ENCODE assay signal across 20 cellular contexts in the genomic region with DNA sequence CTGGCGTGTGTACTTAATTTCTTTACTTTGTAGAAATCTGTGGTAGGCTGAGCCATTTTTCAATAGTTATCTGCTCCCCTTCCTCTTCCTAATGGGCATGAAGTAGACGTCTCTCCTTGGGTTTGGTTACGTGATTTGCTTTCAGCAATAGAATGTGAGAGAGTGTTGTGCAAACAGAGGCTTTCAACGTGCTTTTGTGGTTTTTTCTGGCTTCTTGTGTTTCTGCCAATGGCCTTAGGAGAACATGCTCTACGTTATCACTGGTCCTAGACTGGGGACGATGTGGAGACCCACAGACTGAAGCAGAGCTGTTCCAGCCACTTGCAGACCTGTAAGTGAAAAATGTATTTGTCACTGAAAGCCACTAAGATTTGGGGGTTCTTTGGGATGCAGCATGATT.
"Had no signal": no experiment of that assay in that cellular context is flagged by ENCODE, and none has a peak within 500 bp of the region (broad histone marks: within the 10 kb centered on the region; RNA-seq: fewer than 3 reads in every experiment).

No MANE protein-coding gene starts in this region.

- H3K9me3 Mint-ChIP-seq: activated CD4-positive, alpha-beta memory T cell treated with anti-CD3 and anti-CD28 coated beads for 36 hours; activated T-helper 1 cell treated with anti-CD3 and anti-CD28 coated beads, Interleukin-12 subunit alpha, Interleukin-12 subunit beta, Interleukin-2, Interleukin-4 antibody, amounts not matched to agents 30 ng/mL and 10 ng/mL and 1 ng/mL, durations not matched to agents 14 hours and 24 hours and 36 hours; stimulated activated effector memory CD8-positive, alpha-beta T cell treated with anti-CD3 and anti-CD28 coated beads, Interleukin-12 subunit alpha, Interleukin-12 subunit beta, amount 100 ng/mL, for 72 hours; type B pancreatic cell had no signal

- H3K27ac ChIP-seq: heart right ventricle, neutrophil, pancreas, right lobe of liver, testis had no signal

- H3K4me3 Mint-ChIP-seq: activated B cell treated with CpG ODN at 0.5 μM for 24 hours; activated CD4-positive, alpha-beta memory T cell treated with anti-CD3 and anti-CD28 coated beads for 36 hours; activated T-helper 1 cell treated with anti-CD3 and anti-CD28 coated beads, Interleukin-12 subunit alpha, Interleukin-12 subunit beta, Interleukin-2, Interleukin-4 antibody, amounts not matched to agents 30 ng/mL and 10 ng/mL and 1 ng/mL, durations not matched to agents 14 hours and 24 hours and 36 hours; naive thymus-derived CD8-positive, alpha-beta T cell; stimulated activated effector memory CD8-positive, alpha-beta T cell treated with anti-CD3 and anti-CD28 coated beads, Interleukin-12 subunit alpha, Interleukin-12 subunit beta, amount 100 ng/mL, for 72 hours; type B pancreatic cell had no signal

- H3K36me3 ChIP-seq: heart right ventricle, neutrophil, pancreas, right lobe of liver had no signal

- H3K36me3 Mint-ChIP-seq: activated CD4-positive, alpha-beta memory T cell treated with anti-CD3 and anti-CD28 coated beads for 36 hours; activated naive CD4-positive, alpha-beta T cell treated with anti-CD3 and anti-CD28 coated beads, Interleukin-2, amount 50 U/mL, for 72 hours; stimulated activated effector memory CD8-positive, alpha-beta T cell treated with anti-CD3 and anti-CD28 coated beads, Interleukin-12 subunit alpha, Interleukin-12 subunit beta, amount 100 ng/mL, for 72 hours; type B pancreatic cell had no signal

- H3K4me1 ChIP-seq: heart right ventricle, pancreas, right lobe of liver, testis had no signal

- H3K27ac Mint-ChIP-seq: activated B cell treated with CpG ODN at 0.5 μM for 24 hours; activated CD4-positive, alpha-beta memory T cell treated with anti-CD3 and anti-CD28 coated beads for 36 hours; activated naive CD4-positive, alpha-beta T cell treated with anti-CD3 and anti-CD28 coated beads, Interleukin-2, amount 50 U/mL, for 72 hours; activated T-helper 1 cell treated with anti-CD3 and anti-CD28 coated beads, Interleukin-12 subunit alpha, Interleukin-12 subunit beta, Interleukin-2, Interleukin-4 antibody, amounts not matched to agents 30 ng/mL and 10 ng/mL and 1 ng/mL, durations not matched to agents 14 hours and 24 hours and 36 hours; naive thymus-derived CD8-positive, alpha-beta T cell; stimulated activated effector memory CD8-positive, alpha-beta T cell treated with anti-CD3 and anti-CD28 coated beads, Interleukin-12 subunit alpha, Interleukin-12 subunit beta, amount 100 ng/mL, for 72 hours; type B pancreatic cell had no signal

- DNase-seq: activated B cell treated with CpG ODN at 0.5 μM for 24 hours; activated CD4-positive, alpha-beta memory T cell treated with anti-CD3 and anti-CD28 coated beads for 36 hours; activated CD4-positive, alpha-beta T cell treated with anti-CD3 and anti-CD28 coated beads for 4 hours; activated gamma-delta T cell treated with Interleukin-2 at 50 U/mL for 16 hours; activated T-cell treated with anti-CD3 and anti-CD28 coated beads for 4 hours; cerebellar nuclear complex; effector CD4-positive, alpha-beta T cell; heart right ventricle; left cardiac atrium; mesendoderm; naive thymus-derived CD8-positive, alpha-beta T cell; pancreas; right lobe of liver; stimulated activated CD4-positive, alpha-beta T cell treated with anti-CD3 and anti-CD28 coated beads, Interleukin-4, amount 100 ng/mL, for 24 hours; testis had no signal

- H3K27me3 ChIP-seq: neutrophil, pancreas, right lobe of liver, testis had no signal

- H3K4me1 Mint-ChIP-seq: activated B cell treated with CpG ODN at 0.5 μM for 24 hours had no signal

- H3K9me3 ChIP-seq: neutrophil, pancreas, right lobe of liver, testis had no signal

- H3K4me3 ChIP-seq: heart right ventricle, pancreas, right lobe of liver, testis had no signal
